Comparison of ENCODE assay signal across 23 cellular contexts in the genomic region with DNA sequence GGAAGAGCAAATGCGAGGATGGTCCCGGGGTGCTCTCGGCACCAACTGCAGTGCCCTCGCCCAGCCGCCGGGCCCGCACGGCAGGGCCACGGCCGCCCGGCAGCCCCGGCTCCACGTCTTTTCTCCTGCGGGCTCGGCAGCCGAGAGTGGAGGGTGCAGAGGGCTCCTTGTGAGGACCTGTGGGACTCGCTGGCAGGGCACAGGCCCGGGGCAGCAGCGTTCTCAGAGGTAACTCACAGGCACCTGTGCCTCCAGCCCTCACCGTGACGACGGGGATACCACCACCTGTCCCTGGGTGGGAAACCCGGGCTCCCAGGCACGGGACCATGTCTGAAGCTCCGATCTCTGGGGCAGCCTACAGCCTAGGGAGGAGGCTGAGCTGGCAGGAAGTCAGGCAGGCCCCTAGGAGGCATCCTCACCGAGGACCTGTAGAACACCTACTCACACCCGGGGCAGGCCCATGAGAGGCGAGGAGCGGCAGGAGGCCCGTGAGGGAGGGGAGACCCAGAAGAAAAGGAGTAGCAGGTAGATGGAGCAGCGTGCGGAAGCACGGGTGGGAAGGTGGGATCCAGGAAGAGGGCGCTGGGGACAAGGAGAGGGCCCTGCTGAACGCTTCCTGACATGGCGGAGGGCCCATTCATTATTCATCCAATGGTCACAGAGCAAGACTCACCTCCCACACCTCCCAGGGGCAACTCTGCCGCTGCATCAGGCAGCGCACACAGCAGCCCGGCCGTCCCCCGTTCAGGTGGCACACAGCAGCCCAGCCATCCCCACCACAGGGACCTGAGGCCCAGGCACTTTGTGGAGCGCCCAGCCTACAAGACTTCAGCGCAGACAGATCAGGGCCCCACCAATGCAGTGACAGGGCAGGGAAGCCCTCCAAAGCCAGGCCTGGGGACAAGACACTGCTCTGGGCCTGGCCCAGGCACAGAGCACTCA.
A peak's percentile ranks its signal among the peaks of the same experiment; 100 is the strongest.
DNase-seq lines count a peak whose midpoint lies in the region; ATAC-seq and TF ChIP-seq lines count a peak whose summit lies in the region.
"Had no signal": no experiment of that assay in that cellular context is flagged by ENCODE, and none has a peak within 500 bp of the region (broad histone marks: within the 10 kb centered on the region; RNA-seq: fewer than 3 reads in every experiment).

No MANE protein-coding gene starts in this region.

- H3K79me2 ChIP-seq in DND-41 (ENCODE audit: insufficient read depth, low read length): no peaks in the 10 kb centered on the region

- H3K4me2 ChIP-seq in DND-41 (ENCODE audit: insufficient read depth, low read length): no peak overlapping the region
- H3K4me2 ChIP-seq: PC-9 had no signal

- peak overlapping the region; percentile 78 for H3K27ac ChIP-seq in DND-41 (ENCODE audit: low read length)
- H3K27ac ChIP-seq: breast epithelium, dorsolateral prefrontal cortex, foreskin keratinocyte, PC-9, SJSA1, stomach had no signal

- H3K36me3 Mint-ChIP-seq in activated CD4-positive, alpha-beta T cell treated with anti-CD3 and anti-CD28 coated beads, Interleukin-2, amount 10 ng/mL, durations not matched to agents 24 days and 14 days (ENCODE audit: low read depth): peaks cover 9% of the 10 kb centered on the region
- H3K36me3 Mint-ChIP-seq in activated naive CD4-positive, alpha-beta T cell treated with anti-CD3 and anti-CD28 coated beads, Interleukin-2, amount 50 U/mL, for 72 hours: peaks cover 0 to 11% of the 10 kb centered on the region in 2 donors
- peaks cover 3% of the 10 kb centered on the region for H3K36me3 Mint-ChIP-seq in neural crest cell (ENCODE audit: low read depth)

- no peaks in the 10 kb centered on the region for H3K27me3 ChIP-seq in DND-41 (ENCODE audit: insufficient read depth, low read length, poor library complexity)
- H3K27me3 ChIP-seq: breast epithelium, dorsolateral prefrontal cortex, foreskin keratinocyte, SJSA1, stomach had no signal

- H3K9me3 Mint-ChIP-seq in activated CD4-positive, alpha-beta T cell treated with anti-CD3 and anti-CD28 coated beads, Interleukin-2, amount 10 ng/mL, durations not matched to agents 24 days and 14 days: no peaks in the 10 kb centered on the region
- no peaks in the 10 kb centered on the region for H3K9me3 Mint-ChIP-seq in activated naive CD4-positive, alpha-beta T cell treated with anti-CD3 and anti-CD28 coated beads, Interleukin-2, amount 50 U/mL, for 72 hours
- no peaks in the 10 kb centered on the region for H3K9me3 Mint-ChIP-seq in neural crest cell
- H3K9me3 Mint-ChIP-seq: type B pancreatic cell had no signal

- H4K20me1 ChIP-seq in DND-41 (ENCODE audit: insufficient read depth, low read length): peaks cover 8% of the 10 kb centered on the region

- peak overlapping the region; percentile 58 for H3K27ac Mint-ChIP-seq in activated CD4-positive, alpha-beta T cell treated with anti-CD3 and anti-CD28 coated beads, Interleukin-2, amount 10 ng/mL, durations not matched to agents 24 days and 14 days
- H3K27ac Mint-ChIP-seq in activated naive CD4-positive, alpha-beta T cell treated with anti-CD3 and anti-CD28 coated beads, Interleukin-2, amount 50 U/mL, for 72 hours: peak overlapping the region; percentile 47 to 76
- H3K27ac Mint-ChIP-seq in neural crest cell (ENCODE audit: unreplicated experiment): peak overlapping the region; percentile 83
- H3K27ac Mint-ChIP-seq: type B pancreatic cell had no signal

- peaks cover 29% of the 10 kb centered on the region for H3K4me1 ChIP-seq in DND-41 (ENCODE audit: insufficient read depth, low read length)
- H3K4me1 ChIP-seq: breast epithelium, foreskin keratinocyte, SJSA1, stomach had no signal

- ATAC-seq in DND-41 (ENCODE audit: insufficient read depth, low read depth): no peak
- ATAC-seq in activated naive CD4-positive, alpha-beta T cell treated with anti-CD3 and anti-CD28 coated beads, Interleukin-2, amount 50 U/mL, for 72 hours: peak; percentile 19 to 40
- ATAC-seq: foreskin keratinocyte had no signal

- no peaks in the 10 kb centered on the region for H3K27me3 Mint-ChIP-seq in activated CD4-positive, alpha-beta T cell treated with anti-CD3 and anti-CD28 coated beads, Interleukin-2, amount 10 ng/mL, durations not matched to agents 24 days and 14 days
- H3K27me3 Mint-ChIP-seq in neural crest cell (ENCODE audit: low read depth): no peaks in the 10 kb centered on the region
- H3K27me3 Mint-ChIP-seq: type B pancreatic cell had no signal

- H2AFZ ChIP-seq in DND-41 (ENCODE audit: low read depth, low read length): no peak overlapping the region
- H2AFZ ChIP-seq: PC-9 had no signal

- no peak overlapping the region for H3K4me3 Mint-ChIP-seq in activated CD4-positive, alpha-beta T cell treated with anti-CD3 and anti-CD28 coated beads, Interleukin-2, amount 10 ng/mL, durations not matched to agents 24 days and 14 days
- no peak overlapping the region for H3K4me3 Mint-ChIP-seq in neural crest cell
- H3K4me3 Mint-ChIP-seq: type B pancreatic cell had no signal

- H3K4me3 ChIP-seq in DND-41 (ENCODE audit: low read depth in 1 of 2, low read length in 2 of 2): no peak overlapping the region
- H3K4me3 ChIP-seq: breast epithelium, dorsolateral prefrontal cortex, lung, PC-9, SJSA1, stomach had no signal

- no peak for TF ChIP-seq CTCF in DND-41 (IDR thresholded peaks at IDR 0.05; ENCODE audit: borderline replicate concordance, extremely low read depth, low read length, poor library complexity, severe bottlenecking)
- no peak for TF ChIP-seq CTCF in neural crest cell (conservative IDR thresholded peaks at IDR 0.05)
- TF ChIP-seq CTCF in GM10266 (IDR thresholded peaks at IDR 0.05; ENCODE audit: control insufficient read depth, insufficient read depth, low read depth, missing control alignments): no peak

- intact Hi-C loops in activated CD4-positive, alpha-beta T cell treated with anti-CD3 and anti-CD28 coated beads, Interleukin-2, amount 10 ng/mL, durations not matched to agents 24 days and 14 days (cut with micrococcal nuclease): no loop called here

- DNase-seq in activated CD4-positive, alpha-beta T cell treated with anti-CD3 and anti-CD28 coated beads, Interleukin-2, amount 10 ng/mL, durations not matched to agents 24 days and 14 days: peak; percentile 62
- DNase-seq in activated CD4-positive, alpha-beta T cell treated with anti-CD3 and anti-CD28 coated beads, Interleukin-2, amount 50 U/mL, for 1 hour: no peak
- DNase-seq in DND-41 (peak; percentile 12), neural crest cell (ENCODE audit: low read depth, low spot score) (no peak), NCI-H2227 (lab: John Stamatoyannopoulos, UW; ENCODE audit: unreplicated experiment) (no peak), dermis blood vessel endothelial cell (no peak), GM10266 (ENCODE audit: extremely low spot score) (no peak)
- no peak for DNase-seq in activated naive CD4-positive, alpha-beta T cell treated with anti-CD3 and anti-CD28 coated beads, Interleukin-2, amount 50 U/mL, for 72 hours (ENCODE audit: low spot score in 2 of 2)
- DNase-seq: activated CD4-positive, CD25-positive, alpha-beta regulatory T cell; dorsolateral prefrontal cortex; foreskin keratinocyte; hippocampal formation; islet precursor cell; KG1; MV-4-11; NCI-H187 treated with DMSO at 0.1 percent for 48 hours; NCI-H345; PC-9; stomach had no signal

- H3K36me3 ChIP-seq in DND-41 (ENCODE audit: insufficient read depth, low read length): peaks cover 20% of the 10 kb centered on the region
- H3K36me3 ChIP-seq: breast epithelium, SJSA1 had no signal

- peaks cover 24% of the 10 kb centered on the region for H3K4me1 Mint-ChIP-seq in activated CD4-positive, alpha-beta T cell treated with anti-CD3 and anti-CD28 coated beads, Interleukin-2, amount 10 ng/mL, durations not matched to agents 24 days and 14 days
- H3K4me1 Mint-ChIP-seq in neural crest cell: no peaks in the 10 kb centered on the region

- no peaks in the 10 kb centered on the region for H3K9me3 ChIP-seq in DND-41 (ENCODE audit: insufficient read depth, low read length, severe bottlenecking)
- H3K9me3 ChIP-seq: breast epithelium, SJSA1, stomach had no signal

- no peak overlapping the region; the same call in 1 of the 2 replicates for H3K9ac ChIP-seq in DND-41 (ENCODE audit: low read depth, low read length)

Comparison
In these comparisons a context has a peak if more than half of its experiments do, and no peak if none do; other contexts are left out.
1. DNase-seq: peak in activated CD4-positive, alpha-beta T cell treated with anti-CD3 and anti-CD28 coated beads, Interleukin-2, amount 10 ng/mL, durations not matched to agents 24 days and 14 days (single experiment) and DND-41 (single experiment); none in activated CD4-positive, alpha-beta T cell treated with anti-CD3 and anti-CD28 coated beads, Interleukin-2, amount 50 U/mL, for 1 hour (single experiment), activated naive CD4-positive, alpha-beta T cell treated with anti-CD3 and anti-CD28 coated beads, Interleukin-2, amount 50 U/mL, for 72 hours (0 of 2), neural crest cell (single experiment), NCI-H2227 (single experiment), dermis blood vessel endothelial cell (single experiment) and GM10266 (single experiment).
2. Peak in every context shown above with its lines, with median percentiles within 50 percentile points of each other: H3K27ac Mint-ChIP-seq.